In the genomic region with DNA sequence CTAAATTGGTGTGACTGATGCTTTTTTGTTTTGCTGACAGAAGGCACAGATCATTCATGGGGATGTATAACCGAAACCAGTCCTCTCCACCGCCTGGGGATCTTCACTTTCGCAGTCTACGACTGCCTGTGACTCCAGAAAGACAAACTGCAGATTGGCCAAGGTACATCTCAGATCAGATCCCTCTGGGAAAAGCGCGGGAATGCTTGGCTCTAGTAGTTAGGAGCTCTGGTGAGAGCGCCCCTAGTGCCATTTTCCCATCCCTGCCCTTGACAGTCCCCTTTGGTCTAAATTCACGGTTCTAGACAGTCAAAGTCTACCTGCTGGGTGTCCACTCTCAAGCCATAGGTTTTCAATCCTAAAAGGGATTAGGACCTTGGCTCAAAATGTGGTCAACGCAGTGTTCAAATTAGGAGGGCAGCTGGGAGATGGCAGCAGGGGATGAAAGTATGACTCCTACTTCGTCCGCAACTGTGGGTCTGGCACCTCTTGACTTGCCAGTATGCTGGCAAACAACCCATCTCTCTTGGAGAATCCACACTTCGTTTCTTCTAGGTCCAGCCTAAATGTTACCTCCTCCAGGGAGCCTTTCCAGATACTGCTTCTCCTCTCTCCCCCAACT, we compare ENCODE assay signal across 11 cellular contexts. TPM values are rescaled to one million over a fixed set of nuclear protein-coding genes. Genes with fewer than 3 reads are reported as not detected.
DNase-seq lines count a peak whose midpoint lies in the region; ATAC-seq and TF ChIP-seq lines count a peak whose summit lies in the region.
"Had no signal": no experiment of that assay in that cellular context is flagged by ENCODE, and none has a peak within 500 bp of the region (broad histone marks: within the 10 kb centered on the region; RNA-seq: fewer than 3 reads in every experiment).

No MANE protein-coding gene starts in this region.

- H3K9me3 Mint-ChIP-seq in stimulated activated naive CD8-positive, alpha-beta T cell treated with anti-CD3 and anti-CD28 coated beads, Interleukin-15, amount 100 ng/mL, for 72 hours = no peaks in the 10 kb centered on the region

- H3K27ac Mint-ChIP-seq in stimulated activated naive CD8-positive, alpha-beta T cell treated with anti-CD3 and anti-CD28 coated beads, Interleukin-15, amount 100 ng/mL, for 72 hours = no peak overlapping the region

- H3K27ac ChIP-seq in RWPE2 (ENCODE audit: poor library complexity, severe bottlenecking) = no peak overlapping the region
- H3K27ac ChIP-seq: SJSA1 had no signal

- H3K4me1 Mint-ChIP-seq in stimulated activated naive CD8-positive, alpha-beta T cell treated with anti-CD3 and anti-CD28 coated beads, Interleukin-15, amount 100 ng/mL, for 72 hours = peaks cover 18% of the 10 kb centered on the region

- peak; percentile 44 for TF ChIP-seq CTCF in RWPE2 (IDR thresholded peaks at IDR 0.05; ENCODE audit: poor library complexity, severe bottlenecking)
- TF ChIP-seq CTCF in retinal pigment epithelial cell (conservative IDR thresholded peaks at IDR 0.05; ENCODE audit: low read depth, low read length) = peak; percentile 53

- no peaks in the 10 kb centered on the region for H3K9me3 ChIP-seq in RWPE2 (ENCODE audit: severe bottlenecking)
- H3K9me3 ChIP-seq: SJSA1 had no signal

- no peak overlapping the region for H3K4me3 Mint-ChIP-seq in stimulated activated naive CD8-positive, alpha-beta T cell treated with anti-CD3 and anti-CD28 coated beads, Interleukin-15, amount 100 ng/mL, for 72 hours

- ATAC-seq in GM19468 (IDR thresholded peaks at IDR 0.05; ENCODE audit: extremely low read depth, unreplicated experiment) (peak; percentile 54), RWPE2 (ENCODE audit: low read depth) (peak; percentile 38; the same call in 1 of the 3 replicates), Right ventricle myocardium superior (ENCODE audit: poor library complexity) (peak; percentile 30), HG02798 (IDR thresholded peaks at IDR 0.05; ENCODE audit: poor library complexity, unreplicated experiment) (no peak)
- ATAC-seq in stimulated activated naive CD8-positive, alpha-beta T cell treated with anti-CD3 and anti-CD28 coated beads, Interleukin-15, amount 100 ng/mL, for 72 hours = no peak

- H3K4me1 ChIP-seq in RWPE2 (ENCODE audit: insufficient read depth, poor library complexity, severe bottlenecking) = no peaks in the 10 kb centered on the region
- H3K4me1 ChIP-seq: SJSA1 had no signal

- H3K27me3 ChIP-seq in RWPE2 (ENCODE audit: insufficient read depth, poor library complexity, severe bottlenecking) = peaks cover 100% of the 10 kb centered on the region

- H3K4me3 ChIP-seq in RWPE2 (ENCODE audit: severe bottlenecking) = no peak overlapping the region
- no peak overlapping the region for H3K4me3 ChIP-seq in retinal pigment epithelial cell (ENCODE audit: low read length)
- H3K4me3 ChIP-seq: SJSA1 had no signal

- H3K27me3 Mint-ChIP-seq in stimulated activated naive CD8-positive, alpha-beta T cell treated with anti-CD3 and anti-CD28 coated beads, Interleukin-15, amount 100 ng/mL, for 72 hours = peaks cover 84% of the 10 kb centered on the region

- H3K36me3 ChIP-seq in RWPE2 (ENCODE audit: low read depth) = no peaks in the 10 kb centered on the region
- H3K36me3 ChIP-seq: SJSA1 had no signal

- intact Hi-C loops in Right ventricle myocardium superior (cut with DNase I) = loop anchor here (10.0 kb wide), 1 partner anchor 138 kb away; no protein-coding TSS in a partner anchor

- DNase-seq in RWPE2 (ENCODE audit: low spot score) (no peak), Right ventricle myocardium superior (no peak), retinal pigment epithelial cell (ENCODE audit: low read depth) (no peak), AG08395 (ENCODE audit: low spot score) (no peak), DMS79 treated with DMSO at 0.1 percent for 48 hours (lab: John Stamatoyannopoulos, UW) (no peak)
- DNase-seq in stimulated activated naive CD8-positive, alpha-beta T cell treated with anti-CD3 and anti-CD28 coated beads, Interleukin-15, amount 100 ng/mL, for 72 hours = no peak
- DNase-seq: amniotic stem cell, NCI-H1930 had no signal

RNA-seq across cellular contexts. Expression of a gene that starts 6.9 kb away (rescaled TPM):
- total RNA-seq in Right ventricle myocardium superior = 142 TPM
- total RNA-seq: SJSA1 had no signal

Comparison
In these comparisons a context has a peak if more than half of its experiments do, and no peak if none do; other contexts are left out.
1. ATAC-seq: peak in GM19468 (single experiment), RWPE2 (single experiment) and Right ventricle myocardium superior (single experiment); none in stimulated activated naive CD8-positive, alpha-beta T cell treated with anti-CD3 and anti-CD28 coated beads, Interleukin-15, amount 100 ng/mL, for 72 hours (single experiment) and HG02798 (single experiment).